9 cellular contexts compared by ENCODE assay signal in the genomic region with DNA sequence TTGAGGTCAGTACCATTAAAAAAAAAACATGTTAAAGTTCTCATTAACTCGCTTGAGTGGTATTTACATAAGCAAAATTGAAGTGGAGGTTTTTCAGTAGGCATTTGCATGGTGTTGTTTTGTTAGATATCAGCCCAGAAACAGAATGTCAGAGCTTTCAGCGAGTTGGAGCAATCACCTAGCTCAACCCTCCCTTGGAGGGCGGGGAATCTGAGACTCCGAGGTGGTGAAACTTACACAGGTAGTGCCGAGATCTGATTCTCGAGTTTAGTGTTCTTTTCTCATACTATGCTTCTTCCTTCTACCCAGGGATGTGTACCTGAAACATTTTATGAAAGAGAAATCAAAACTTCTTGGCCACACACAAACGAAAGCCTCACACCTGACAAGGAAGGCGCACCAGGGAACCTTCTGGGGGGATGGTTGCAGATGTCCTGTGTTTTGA. TPM values are rescaled to one million over a fixed set of nuclear protein-coding genes. Genes with fewer than 3 reads are reported as not detected.
DNase-seq lines count a peak whose midpoint lies in the region; ATAC-seq and TF ChIP-seq lines count a peak whose summit lies in the region.
"Had no signal": no experiment of that assay in that cellular context is flagged by ENCODE, and none has a peak within 500 bp of the region (broad histone marks: within the 10 kb centered on the region; RNA-seq: fewer than 3 reads in every experiment).

No MANE protein-coding gene starts in this region.

- H3K4me3 ChIP-seq in endocrine pancreas (ENCODE audit: control insufficient read depth, insufficient read depth, low read length), result peak overlapping the region; percentile 50

- no peak overlapping the region for H3K4me3 Mint-ChIP-seq in stimulated activated effector memory CD8-positive, alpha-beta T cell treated with anti-CD3 and anti-CD28 coated beads, Interleukin-12 subunit alpha, Interleukin-12 subunit beta, amount 100 ng/mL, for 72 hours
- H3K4me3 Mint-ChIP-seq in glutamatergic neuron (ENCODE audit: unreplicated experiment), result no peak overlapping the region

- H3K4me1 Mint-ChIP-seq in stimulated activated effector memory CD8-positive, alpha-beta T cell treated with anti-CD3 and anti-CD28 coated beads, Interleukin-12 subunit alpha, Interleukin-12 subunit beta, amount 100 ng/mL, for 72 hours, result peaks cover 64% of the 10 kb centered on the region
- peaks cover 34% of the 10 kb centered on the region for H3K4me1 Mint-ChIP-seq in glutamatergic neuron (ENCODE audit: low read depth, unreplicated experiment)

- ATAC-seq in HG02852 (IDR thresholded peaks at IDR 0.05; ENCODE audit: unreplicated experiment), result peak; percentile 54
- ATAC-seq in stimulated activated effector memory CD8-positive, alpha-beta T cell treated with anti-CD3 and anti-CD28 coated beads, Interleukin-12 subunit alpha, Interleukin-12 subunit beta, amount 100 ng/mL, for 72 hours, result no peak
- ATAC-seq in foreskin keratinocyte, result no peak

- DNase-seq in NCI-H526 (lab: John Stamatoyannopoulos, UW) (peak; percentile 89 to 90), NCI-H526 treated with DMSO at 0.1 percent for 48 hours (lab: John Stamatoyannopoulos, UW) (no peak), foreskin keratinocyte (no peak), glutamatergic neuron (no peak)
- no peak for DNase-seq in stimulated activated effector memory CD8-positive, alpha-beta T cell treated with anti-CD3 and anti-CD28 coated beads, Interleukin-12 subunit alpha, Interleukin-12 subunit beta, amount 100 ng/mL, for 72 hours (ENCODE audit: low spot score in 2 of 2)
- DNase-seq in effector CD8-positive, alpha-beta T cell (lab: John Stamatoyannopoulos, UW), result no peak

- no peak for TF ChIP-seq CTCF in foreskin keratinocyte (conservative IDR thresholded peaks at IDR 0.05)
- no peak for TF ChIP-seq CTCF in glutamatergic neuron (IDR thresholded peaks at IDR 0.05; ENCODE audit: partially characterized antibody, unreplicated experiment)

- H3K4me1 ChIP-seq in endocrine pancreas (ENCODE audit: control insufficient read depth, insufficient read depth, low read length) (peaks cover 21% of the 10 kb centered on the region), foreskin keratinocyte (no peaks in the 10 kb centered on the region)

- H3K9ac ChIP-seq in endocrine pancreas (ENCODE audit: control insufficient read depth, insufficient read depth, low read length), result no peak overlapping the region

- H3K27me3 Mint-ChIP-seq in glutamatergic neuron (ENCODE audit: unreplicated experiment), result no peaks in the 10 kb centered on the region

- H3K9me3 Mint-ChIP-seq in stimulated activated effector memory CD8-positive, alpha-beta T cell treated with anti-CD3 and anti-CD28 coated beads, Interleukin-12 subunit alpha, Interleukin-12 subunit beta, amount 100 ng/mL, for 72 hours, result no peaks in the 10 kb centered on the region
- H3K9me3 Mint-ChIP-seq in glutamatergic neuron (ENCODE audit: unreplicated experiment), result peaks cover 7% of the 10 kb centered on the region

- H3K36me3 ChIP-seq in endocrine pancreas (ENCODE audit: control insufficient read depth, insufficient read depth, low read length), result no peaks in the 10 kb centered on the region

- peaks cover 100% of the 10 kb centered on the region for H3K36me3 Mint-ChIP-seq in stimulated activated effector memory CD8-positive, alpha-beta T cell treated with anti-CD3 and anti-CD28 coated beads, Interleukin-12 subunit alpha, Interleukin-12 subunit beta, amount 100 ng/mL, for 72 hours
- peaks cover 5% of the 10 kb centered on the region for H3K36me3 Mint-ChIP-seq in glutamatergic neuron (ENCODE audit: unreplicated experiment)

- H3K9me3 ChIP-seq in endocrine pancreas (ENCODE audit: control insufficient read depth, low read length), result no peaks in the 10 kb centered on the region

- peak overlapping the region; percentile 70 for H3K27ac Mint-ChIP-seq in stimulated activated effector memory CD8-positive, alpha-beta T cell treated with anti-CD3 and anti-CD28 coated beads, Interleukin-12 subunit alpha, Interleukin-12 subunit beta, amount 100 ng/mL, for 72 hours
- H3K27ac Mint-ChIP-seq in glutamatergic neuron (ENCODE audit: unreplicated experiment), result no peak overlapping the region

- no peaks in the 10 kb centered on the region for H3K27me3 ChIP-seq in endocrine pancreas (ENCODE audit: control insufficient read depth, insufficient read depth, low read length)
- H3K27me3 ChIP-seq in foreskin keratinocyte, result no peaks in the 10 kb centered on the region

- H3K27ac ChIP-seq in foreskin keratinocyte, result no peak overlapping the region
- H3K27ac ChIP-seq: 22Rv1 had no signal

RNA-seq across cellular contexts. Expression of gene SEC14L1, which starts 6.6 kb away (rescaled TPM):
- total RNA-seq in foreskin keratinocyte (36.9 and 53.3 TPM in 2 replicates), glutamatergic neuron (ENCODE audit: unreplicated experiment) (104 TPM)
- polyA plus RNA-seq in foreskin keratinocyte, result 20.2 and 24.2 TPM in 2 replicates

Comparison
In these comparisons a context has a peak if more than half of its experiments do, and no peak if none do; other contexts are left out.
1. DNase-seq: peak in NCI-H526 (2 of 2); none in NCI-H526 treated with DMSO at 0.1 percent for 48 hours (single experiment), stimulated activated effector memory CD8-positive, alpha-beta T cell treated with anti-CD3 and anti-CD28 coated beads, Interleukin-12 subunit alpha, Interleukin-12 subunit beta, amount 100 ng/mL, for 72 hours (0 of 2), foreskin keratinocyte (0 of 2), effector CD8-positive, alpha-beta T cell (single experiment) and glutamatergic neuron (single experiment).